26 cellular contexts compared by ENCODE assay signal in the genomic region with DNA sequence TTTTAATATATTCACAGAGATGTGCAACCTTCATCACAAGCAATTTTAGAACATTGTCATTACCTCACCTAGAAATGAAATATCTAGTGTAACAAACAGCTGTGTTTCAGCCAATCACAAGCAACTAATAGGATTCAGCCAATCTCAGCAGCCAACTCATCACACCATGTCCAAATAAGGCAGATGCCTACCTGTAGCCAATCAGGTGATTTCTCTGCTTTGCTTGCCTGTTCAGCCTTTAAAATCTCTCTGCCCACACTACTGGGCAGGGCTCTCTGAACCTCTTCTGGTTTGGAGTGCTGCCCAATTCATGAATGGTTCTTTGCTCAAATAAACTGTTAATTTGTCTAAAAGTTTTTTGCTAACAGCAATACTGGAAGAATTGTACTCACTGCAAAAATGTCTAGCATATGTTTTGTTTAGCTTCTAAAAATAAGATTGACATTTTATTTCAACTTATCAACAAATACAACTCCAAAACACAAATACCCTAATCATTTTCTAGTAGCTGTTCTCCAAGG. TPM values are rescaled to one million over a fixed set of nuclear protein-coding genes. Genes with fewer than 3 reads are reported as not detected.
DNase-seq lines count a peak whose midpoint lies in the region; TF ChIP-seq lines count a peak whose summit lies in the region.
"Had no signal": no experiment of that assay in that cellular context is flagged by ENCODE, and none has a peak within 500 bp of the region (broad histone marks: within the 10 kb centered on the region; RNA-seq: fewer than 3 reads in every experiment).

No MANE protein-coding gene starts in this region.

- H2AFZ ChIP-seq in KMS-11 (ENCODE audit: low read depth), result no peak overlapping the region

- no peak overlapping the region for H3K9ac ChIP-seq in KMS-11

- H3K27ac Mint-ChIP-seq in chondrocyte (ENCODE audit: unreplicated experiment) (peak overlapping the region; percentile 89), neural crest cell (ENCODE audit: unreplicated experiment) (no peak overlapping the region)
- H3K27ac Mint-ChIP-seq: activated CD4-positive, alpha-beta memory T cell treated with anti-CD3 and anti-CD28 coated beads, Interleukin-2, amount 10 ng/mL, durations not matched to agents 7 days and 5 days; activated T-helper 2 cell treated with anti-CD3 and anti-CD28 coated beads, Interferon-gamma antibody, Interleukin-2, Interleukin-4, amounts not matched to agents 10 μg/mL and 5 μg/mL and 100 μg/mL, durations not matched to agents 14 hours and 24 hours and 36 hours; CD8-positive, alpha-beta T cell; T-helper 17 cell had no signal

- H3K27ac ChIP-seq in KMS-11, result no peak overlapping the region
- H3K27ac ChIP-seq: 22Rv1, GM23248, SK-N-MC, vagina had no signal

- H3K36me3 ChIP-seq in KMS-11 (ENCODE audit: insufficient read depth), result no peaks in the 10 kb centered on the region
- no peaks in the 10 kb centered on the region for H3K36me3 ChIP-seq in HAP-1 (replicated peaks)
- H3K36me3 ChIP-seq: MG63, vagina had no signal

- no peak overlapping the region for H3K4me3 ChIP-seq in KMS-11 (IDR thresholded peaks at IDR 0.05; ENCODE audit: insufficient read depth, low read depth, low read length)
- H3K4me3 ChIP-seq in HAP-1, result no peak overlapping the region
- H3K4me3 ChIP-seq: MG63 had no signal

- TF ChIP-seq CTCF in KMS-11 (conservative IDR thresholded peaks at IDR 0.05; ENCODE audit: low read depth, low read length) (no peak), chondrocyte (IDR thresholded peaks at IDR 0.05) (no peak), neural crest cell (conservative IDR thresholded peaks at IDR 0.05) (no peak)

- 0 out of 2 replicates have a peak overlapping the region, but pooled peaks have one; percentile 36 for H3K4me2 ChIP-seq in KMS-11

- H3K27me3 Mint-ChIP-seq in chondrocyte (ENCODE audit: low read depth) (peaks cover 3% of the 10 kb centered on the region), neural crest cell (ENCODE audit: low read depth) (peaks cover 8% of the 10 kb centered on the region)

- H3K9me3 Mint-ChIP-seq in chondrocyte (ENCODE audit: low read depth), result no peaks in the 10 kb centered on the region
- H3K9me3 Mint-ChIP-seq in neural crest cell, result no peaks in the 10 kb centered on the region
- H3K9me3 Mint-ChIP-seq: activated CD4-positive, alpha-beta memory T cell treated with anti-CD3 and anti-CD28 coated beads, Interleukin-2, amount 10 ng/mL, durations not matched to agents 7 days and 5 days; activated T-helper 2 cell treated with anti-CD3 and anti-CD28 coated beads, Interferon-gamma antibody, Interleukin-2, Interleukin-4, amounts not matched to agents 10 μg/mL and 5 μg/mL and 100 μg/mL, durations not matched to agents 14 hours and 24 hours and 36 hours; CD8-positive, alpha-beta T cell had no signal

- no peak overlapping the region for H3K4me3 Mint-ChIP-seq in chondrocyte (ENCODE audit: unreplicated experiment)
- peak overlapping the region; percentile 92 for H3K4me3 Mint-ChIP-seq in neural crest cell

- no peaks in the 10 kb centered on the region for H4K20me1 ChIP-seq in KMS-11 (ENCODE audit: insufficient read depth)

- H3K9me3 ChIP-seq in HAP-1, result no peaks in the 10 kb centered on the region
- H3K9me3 ChIP-seq: MG63, vagina had no signal

- H3K79me2 ChIP-seq in KMS-11 (ENCODE audit: insufficient read depth, low read depth), result no peaks in the 10 kb centered on the region

- peak; percentile 2 for DNase-seq in DMS 273 (lab: John Stamatoyannopoulos, UW; ENCODE audit: unreplicated experiment)
- no peak for DNase-seq in DMS 273 treated with DMSO at 0.1 percent for 48 hours (lab: John Stamatoyannopoulos, UW)
- DNase-seq in chondrocyte (ENCODE audit: low spot score), result no peak
- DNase-seq in neural crest cell (ENCODE audit: low read depth, low spot score), result no peak
- no peak for DNase-seq in HPDE6-E6E7 (ENCODE audit: extremely low spot score)
- DNase-seq in RPMI8226, result no peak
- DNase-seq in HAP-1 (ENCODE audit: low spot score in 2 of 2), result no peak
- DNase-seq: activated CD4-positive, alpha-beta memory T cell treated with anti-CD3 and anti-CD28 coated beads, Interleukin-2, amount 10 ng/mL, durations not matched to agents 7 days and 5 days; activated CD4-positive, alpha-beta T cell treated with anti-CD3 and anti-CD28 coated beads for 1 hour; activated CD8-positive, alpha-beta memory T cell treated with anti-CD3 and anti-CD28 coated beads, Interleukin-2, amount 50 U/mL, for 48 hours; CD8-positive, alpha-beta T cell; cerebellar nuclear complex; GM23248; kidney glomerular epithelial cell; MG63; NCI-H1417; NCI-H446; NCI-H774; occipital lobe; stimulated activated naive CD4-positive, alpha-beta T cell treated with Interleukin-2 at 50 U/mL for 16 hours; T-helper 17 cell had no signal

- H3K4me1 ChIP-seq in KMS-11 (ENCODE audit: low read depth, poor library complexity, severe bottlenecking) (peaks cover 12% of the 10 kb centered on the region), HAP-1 (peaks cover 3% of the 10 kb centered on the region; the same call in 1 of the 2 replicates)

- peaks cover 29% of the 10 kb centered on the region for H3K4me1 Mint-ChIP-seq in chondrocyte (ENCODE audit: low read depth)
- peaks cover 20% of the 10 kb centered on the region for H3K4me1 Mint-ChIP-seq in neural crest cell

- H3K36me3 Mint-ChIP-seq in chondrocyte (ENCODE audit: low read depth) (no peaks in the 10 kb centered on the region), neural crest cell (ENCODE audit: low read depth) (no peaks in the 10 kb centered on the region)
- H3K36me3 Mint-ChIP-seq: CD8-positive, alpha-beta T cell had no signal

- in situ Hi-C loops in HAP-1 (cut with MboI; ENCODE audit: low sequenced_read_pairs), result loop anchor here (10.0 kb wide), 1 partner anchor 262 kb away; no protein-coding TSS in a partner anchor

- no peaks in the 10 kb centered on the region for H3K27me3 ChIP-seq in KMS-11 (ENCODE audit: insufficient read depth, low read depth)
- H3K27me3 ChIP-seq in HAP-1 (ENCODE audit: low read depth), result no peaks in the 10 kb centered on the region; the same call in 1 of the 2 replicates
- H3K27me3 ChIP-seq: MG63, vagina had no signal

RNA-seq across cellular contexts. Expression of a gene that starts 52.4 kb away (rescaled TPM):
- total RNA-seq in chondrocyte, result 3,991 to 5,189 TPM (median 5,125 TPM) in 3 replicates
- total RNA-seq in neural crest cell, result 0.55 and 0.82 TPM in 2 replicates
- total RNA-seq: activated CD4-positive, alpha-beta memory T cell treated with anti-CD3 and anti-CD28 coated beads, Interleukin-2, amount 10 ng/mL, durations not matched to agents 7 days and 5 days; activated T-helper 2 cell treated with anti-CD3 and anti-CD28 coated beads, Interferon-gamma antibody, Interleukin-2, Interleukin-4, amounts not matched to agents 10 μg/mL and 5 μg/mL and 100 μg/mL, durations not matched to agents 14 hours and 24 hours and 36 hours; CD8-positive, alpha-beta T cell had no signal

Comparison
In these comparisons a context has a peak if more than half of its experiments do, and no peak if none do; other contexts are left out.
1. RNA of a gene that starts 52.4 kb away (total RNA-seq): 3,991 to 5,189 TPM in chondrocyte; 0.55 to 0.82 TPM in neural crest cell; every median in the first group is over 1,000 times any median in the second.